12 cellular contexts compared by ENCODE assay signal in the genomic region with DNA sequence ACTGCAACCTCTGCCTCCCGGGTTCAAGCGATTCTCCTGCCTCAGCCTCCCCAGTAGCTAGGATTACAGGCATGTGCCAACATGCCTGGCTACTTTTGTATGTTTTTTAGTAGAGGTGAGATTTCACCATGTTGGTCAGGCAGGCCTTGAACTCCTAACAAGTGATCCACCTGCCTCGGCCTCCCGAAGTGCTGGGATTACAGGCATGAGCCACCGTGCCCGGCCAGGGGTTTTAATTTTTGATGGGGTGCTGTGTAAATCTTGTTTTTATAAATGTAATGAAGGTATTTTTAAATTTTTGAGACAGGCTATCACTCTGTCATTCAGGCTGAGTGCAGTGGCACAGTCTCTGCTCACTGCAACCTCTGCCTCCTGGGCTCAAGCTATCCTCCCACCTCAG. TPM values are rescaled to one million over a fixed set of nuclear protein-coding genes. Genes with fewer than 3 reads are reported as not detected.
"Had no signal": no experiment of that assay in that cellular context is flagged by ENCODE, and none has a peak within 500 bp of the region (broad histone marks: within the 10 kb centered on the region; RNA-seq: fewer than 3 reads in every experiment).

No MANE protein-coding gene starts in this region.

RNA-seq across cellular contexts. Expression of gene THY1, which starts 17.5 kb away (rescaled TPM):
- total RNA-seq: activated CD8-positive, alpha-beta T cell treated with anti-CD3 and anti-CD28 coated beads, Interleukin-2, amount 10 ng/mL, durations not matched to agents 7 days and 5 days; activated naive CD8-positive, alpha-beta T cell treated with anti-CD3 and anti-CD28 coated beads, Interleukin-2, amount 10 ng/mL, durations not matched to agents 7 days and 5 days had no signal

RNA-seq across cellular contexts. Expression of gene USP2, which starts 24.0 kb away (rescaled TPM):
- total RNA-seq: ascending aorta had no signal

RNA-seq across cellular contexts. Expression of gene MFRP, which starts 58.9 kb away (rescaled TPM):
- total RNA-seq: activated CD4-positive, alpha-beta memory T cell treated with anti-CD3 and anti-CD28 coated beads, Interleukin-2, amount 10 ng/mL, durations not matched to agents 7 days and 5 days; activated CD4-positive, alpha-beta T cell treated with anti-CD3 and anti-CD28 coated beads for 36 hours; activated CD4-positive, alpha-beta T cell treated with anti-CD3 and anti-CD28 coated beads, Interleukin-2, amount 10 ng/mL, durations not matched to agents 7 days and 5 days; activated CD8-positive, alpha-beta memory T cell treated with anti-CD3 and anti-CD28 coated beads, Interleukin-2, amount 10 ng/mL, durations not matched to agents 7 days and 5 days; activated CD8-positive, alpha-beta T cell treated with anti-CD3 and anti-CD28 coated beads, Interleukin-2, amount 10 ng/mL, durations not matched to agents 7 days and 5 days; activated naive CD8-positive, alpha-beta T cell treated with anti-CD3 and anti-CD28 coated beads, Interleukin-2, amount 10 ng/mL, durations not matched to agents 7 days and 5 days; activated T-helper 2 cell treated with anti-CD3 and anti-CD28 coated beads, Interferon-gamma antibody, Interleukin-2, Interleukin-4, amounts not matched to agents 10 μg/mL and 5 μg/mL and 100 μg/mL, durations not matched to agents 14 hours and 24 hours and 36 hours; ascending aorta; bronchial epithelial cell; cardiac muscle cell; chondrocyte; WTC11 had no signal
